1 cellular context compared by ENCODE assay signal in the genomic region with DNA sequence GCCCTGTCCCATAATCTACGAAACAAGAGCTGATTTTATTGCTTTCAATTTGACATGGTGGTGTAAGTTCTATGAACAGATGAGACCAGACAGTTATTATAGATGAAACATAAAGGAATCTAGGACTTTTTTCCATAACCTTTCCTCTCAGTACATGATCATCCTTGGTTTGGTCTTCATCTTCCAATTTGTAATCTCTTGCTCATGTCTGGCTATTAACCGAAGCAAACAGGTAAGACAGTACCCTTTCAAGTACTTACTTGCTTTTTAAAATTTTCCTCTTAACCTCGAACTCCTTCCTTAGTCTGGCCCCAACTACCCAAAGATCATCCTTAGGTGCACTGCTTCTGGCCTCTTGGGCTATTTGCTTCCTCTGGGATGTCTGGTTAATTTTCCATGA.
TF ChIP-seq lines count a peak whose summit lies in the region.

No MANE protein-coding gene starts in this region.

TF ChIP-seq in GM12878, 131 proteins besides CTCF, POLR2A, EP300 and RAD21:
- TF ChIP-seq ZBED1 (IDR thresholded peaks at IDR 0.05; ENCODE audit: borderline replicate concordance) (0 out of 2 replicates have a peak, but pooled peaks have one; percentile 8), ATF7 (IDR thresholded peaks at IDR 0.05; ENCODE audit: low read depth) (no peak), YBX1 (IDR thresholded peaks at IDR 0.05) (no peak)
TF ChIP-seq in GM12878: peak in this region for 1.
